In the genomic region with DNA sequence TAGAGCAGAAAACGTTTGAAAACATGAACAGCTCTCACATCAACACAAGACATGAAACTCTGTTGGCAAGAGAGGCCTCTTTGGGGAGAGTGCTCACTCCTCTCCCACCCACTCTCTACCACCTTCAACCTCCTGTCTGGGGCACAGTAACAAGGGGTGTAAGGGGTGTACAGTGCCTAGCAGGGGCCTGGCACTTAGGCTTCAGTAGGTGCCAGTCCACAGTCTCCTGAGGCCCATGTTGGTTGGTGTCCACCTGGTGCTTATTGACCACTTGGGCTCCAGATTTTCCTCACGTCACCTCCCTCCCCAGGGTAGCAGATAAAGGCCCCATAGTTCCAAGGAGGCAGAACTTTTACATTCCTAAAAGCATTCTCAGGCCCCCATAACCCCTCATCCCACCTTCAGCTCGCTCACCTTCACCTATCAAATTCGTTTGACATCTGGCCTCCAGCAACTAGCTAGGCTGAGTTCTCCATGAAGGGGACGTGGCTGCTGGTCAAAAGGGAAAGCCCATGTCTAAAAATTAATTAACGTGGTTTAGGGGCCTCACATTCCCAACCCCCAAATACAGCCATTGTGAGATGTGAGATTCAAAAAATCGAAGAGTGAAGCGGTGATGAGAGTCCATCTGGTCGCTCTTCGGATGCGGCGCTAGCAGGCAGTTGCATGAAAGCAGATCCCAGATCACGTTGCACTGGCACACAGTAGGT, we compare ENCODE assay signal across 8 cellular contexts. TPM values are rescaled to one million over a fixed set of nuclear protein-coding genes. Genes with fewer than 3 reads are reported as not detected.
DNase-seq lines count a peak whose midpoint lies in the region; ATAC-seq and TF ChIP-seq lines count a peak whose summit lies in the region.

No MANE protein-coding gene starts in this region.

- no peaks in the 10 kb centered on the region for H3K9me3 Mint-ChIP-seq in natural killer cell

- ATAC-seq in natural killer cell (no peak), HG03039 (IDR thresholded peaks at IDR 0.05; ENCODE audit: unreplicated experiment) (no peak)

- no peak for TF ChIP-seq CTCF in AG09309 (IDR thresholded peaks at IDR 0.05; ENCODE audit: control insufficient read depth, insufficient read depth, low read depth, low read length, missing control alignments)
- no peak for TF ChIP-seq CTCF in LNCaP clone FGC (IDR thresholded peaks at IDR 0.05; ENCODE audit: control insufficient read depth, extremely low read depth, insufficient read depth)
- no peak for TF ChIP-seq CTCF in colonic mucosa (IDR thresholded peaks at IDR 0.05)
- no peak for TF ChIP-seq CTCF in natural killer cell (IDR thresholded peaks at IDR 0.05)

- peak overlapping the region in 1 of 2 donors; percentile 98 for H3K9ac ChIP-seq in colonic mucosa (ENCODE audit: low read depth in 2 of 2, low read length in 2 of 2)

- H3K27me3 Mint-ChIP-seq in natural killer cell (ENCODE audit: low read depth in 2 of 2): no peaks in the 10 kb centered on the region

- intact Hi-C loops in colonic mucosa (cut with DNase I) (no loop called here), natural killer cell (cut with micrococcal nuclease) (loop anchor here (1.0 kb wide), 1 partner anchor 10 kb away; no protein-coding TSS in a partner anchor)

- H3K4me1 Mint-ChIP-seq in natural killer cell: peaks cover 45 to 46% of the 10 kb centered on the region in 2 donors

- peak overlapping the region; percentile 95 to 98 for H3K27ac Mint-ChIP-seq in natural killer cell

- no peak overlapping the region for H3K27ac ChIP-seq in colonic mucosa

- H3K27me3 ChIP-seq in colonic mucosa: no peaks in the 10 kb centered on the region

- peaks cover 17% of the 10 kb centered on the region for H3K4me1 ChIP-seq in colonic mucosa

- H3K36me3 Mint-ChIP-seq in natural killer cell: no peaks in the 10 kb centered on the region

- no peaks in the 10 kb centered on the region for H3K9me3 ChIP-seq in colonic mucosa

- H3K4me3 ChIP-seq in AG09309 (ENCODE audit: control insufficient read depth, low read depth, low read length) (peak overlapping the region; percentile 92), LNCaP clone FGC (ENCODE audit: low read depth, low read length) (peak overlapping the region; percentile 63), colonic mucosa (peak overlapping the region; percentile 74)

- DNase-seq in AG09309 (ENCODE audit: low read depth) (no peak), LNCaP clone FGC (ENCODE audit: low read depth) (no peak), colonic mucosa (no peak), natural killer cell (no peak), LoVo (ENCODE audit: low spot score) (no peak), NOMO-1 treated with dmso at 0.1 percent for 144 hours (lab: John Stamatoyannopoulos, UW; ENCODE audit: unreplicated experiment) (no peak)
- DNase-seq in activated CD4-positive, CD25-positive, alpha-beta regulatory T cell treated with anti-CD3 and anti-CD28 coated beads, Interleukin-2, amount 50 U/mL, for 72 hours: no peak

- H3K4me3 Mint-ChIP-seq in natural killer cell: peak overlapping the region; percentile 98

- no peaks in the 10 kb centered on the region for H3K36me3 ChIP-seq in colonic mucosa

RNA-seq across cellular contexts. Expression of a gene that starts 0.7 kb away (rescaled TPM):
- total RNA-seq in colonic mucosa (100 to 1,000 TPM in 1 of 2 donors, 10 to 100 TPM in 1; 93.1 to 102 TPM), natural killer cell (100 to 1,000 TPM; 269 to 291 (median 270) TPM)

RNA-seq across cellular contexts. Expression of a gene that starts 11.1 kb away (rescaled TPM):
- total RNA-seq in colonic mucosa (10 to 100 TPM; 10.4 to 13.2 TPM), natural killer cell (10 to 100 TPM; 26.5 to 53.0 (median 31.0) TPM)
